ENCODE assay signal across 4 cellular contexts in genomic region chr5:149123211-149123610, GRCh38.
"Had no signal": no experiment of that assay in that cellular context is flagged by ENCODE, and none has a peak within 500 bp of the region (broad histone marks: within the 10 kb centered on the region; RNA-seq: fewer than 3 reads in every experiment).

No MANE protein-coding gene starts in this region.

- H3K4me3 Mint-ChIP-seq: GM23338, H9, IgD-negative memory B cell had no signal

- H3K9me3 Mint-ChIP-seq: IgD-negative memory B cell had no signal

- H3K4me1 Mint-ChIP-seq: IgD-negative memory B cell had no signal

- H3K36me3 Mint-ChIP-seq: IgD-negative memory B cell had no signal

- DNase-seq: H9, HCEC 1CT had no signal

- H3K27ac Mint-ChIP-seq: GM23338, H9, IgD-negative memory B cell had no signal
